ENCODE assay signal across 8 cellular contexts in genomic region chr19:3135961-3136683, GRCh38. TPM values are rescaled to one million over a fixed set of nuclear protein-coding genes. Genes with fewer than 3 reads are reported as not detected.
DNase-seq lines count a peak whose midpoint lies in the region; ATAC-seq lines count a peak whose summit lies in the region.

Gene GNA15, plus strand, starts transcription at chr19:3136033. Its CDS starts 418 bp downstream, at chr19:3136451.

- peak; percentile 35 for ATAC-seq in GM18907 (IDR thresholded peaks at IDR 0.05; ENCODE audit: unreplicated experiment)
- no peak for ATAC-seq in GM18909 (IDR thresholded peaks at IDR 0.05; ENCODE audit: poor library complexity, unreplicated experiment)

- peak; percentile 23 for DNase-seq in effector CD4-positive, alpha-beta T cell
- peak; percentile 17 for DNase-seq in stimulated activated CD4-positive, alpha-beta T cell treated with anti-CD3 and anti-CD28 coated beads, Interleukin-12 subunit alpha, Interleukin-12 subunit beta, amount 100 ng/mL, for 4 hours
- DNase-seq in DMS 273 (lab: John Stamatoyannopoulos, UW; ENCODE audit: unreplicated experiment) (no peak), NCI-H2171 (lab: John Stamatoyannopoulos, UW) (no peak), KG1 (lab: John Stamatoyannopoulos, UW) (no peak)

- intact Hi-C loops in T-helper 1 cell treated with Interleukin-12 subunit alpha and Interleukin-12 subunit beta and Interleukin-4 antibody, amounts not matched to agents 30 ng/mL and 1 ng/mL, for 36 hours (cut with micrococcal nuclease) = loop anchor here (2.0 kb wide), 2 partner anchors 19 to 49 kb away; partner anchors contain the start of gene NCLN

RNA-seq across cellular contexts. Expression of gene GNA15, which starts in this region (rescaled TPM):
- total RNA-seq in T-helper 1 cell treated with Interleukin-12 subunit alpha and Interleukin-12 subunit beta and Interleukin-4 antibody, amounts not matched to agents 30 ng/mL and 1 ng/mL, for 36 hours = 140 TPM in 2 replicates

Comparison
In these comparisons a context has a peak if more than half of its experiments do, and no peak if none do; other contexts are left out.
1. DNase-seq: peak in effector CD4-positive, alpha-beta T cell (single experiment) and stimulated activated CD4-positive, alpha-beta T cell treated with anti-CD3 and anti-CD28 coated beads, Interleukin-12 subunit alpha, Interleukin-12 subunit beta, amount 100 ng/mL, for 4 hours (single experiment); none in DMS 273 (single experiment), NCI-H2171 (single experiment) and KG1 (single experiment).